In the genomic region with DNA sequence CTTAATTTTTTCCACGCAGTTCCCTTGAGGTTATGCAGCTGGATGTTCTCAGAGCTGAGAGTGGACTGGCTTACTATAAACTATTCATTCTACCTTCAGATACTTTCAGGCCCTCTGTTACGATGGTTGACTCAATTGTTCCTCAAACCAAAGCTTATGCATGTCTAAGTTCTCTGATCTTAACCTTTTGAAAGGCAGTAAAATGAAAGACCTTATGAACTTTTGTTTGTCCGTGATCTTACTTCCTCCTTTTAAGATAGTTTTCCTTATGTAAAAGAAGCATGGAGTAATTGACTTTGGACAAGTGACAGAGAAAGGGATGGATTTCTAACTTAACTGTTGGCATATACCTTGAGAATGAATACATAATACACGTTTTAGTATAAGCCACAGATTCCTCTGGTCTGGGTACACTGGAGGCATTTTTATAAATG, we compare ENCODE assay signal across 13 cellular contexts.
DNase-seq lines count a peak whose midpoint lies in the region; ATAC-seq, FAIRE-seq and TF ChIP-seq lines count a peak whose summit lies in the region.
"Had no signal": no experiment of that assay in that cellular context is flagged by ENCODE, and none has a peak within 500 bp of the region (broad histone marks: within the 10 kb centered on the region; RNA-seq: fewer than 3 reads in every experiment).

No MANE protein-coding gene starts in this region.

- H3K9me3 ChIP-seq in HUES48 (ENCODE audit: control insufficient read depth, insufficient read depth, low read length) (no peaks in the 10 kb centered on the region), skeletal muscle tissue (ENCODE audit: control insufficient read depth in 3 of 3, low read length in 3 of 3) (no peaks in the 10 kb centered on the region)
- H3K9me3 ChIP-seq: HAP-1 had no signal

- no peak for ATAC-seq in GM18861 (IDR thresholded peaks at IDR 0.05; ENCODE audit: unreplicated experiment)
- ATAC-seq in stimulated activated naive CD8-positive, alpha-beta T cell treated with anti-CD3 and anti-CD28 coated beads, Interleukin-15, amount 100 ng/mL, for 72 hours, result no peak
- ATAC-seq: T-helper 17 cell had no signal

- no peak overlapping the region for H3K4me3 Mint-ChIP-seq in mesothelial cell of epicardium
- H3K4me3 Mint-ChIP-seq in stimulated activated naive CD8-positive, alpha-beta T cell treated with anti-CD3 and anti-CD28 coated beads, Interleukin-15, amount 100 ng/mL, for 72 hours, result no peak overlapping the region
- H3K4me3 Mint-ChIP-seq: activated naive CD8-positive, alpha-beta T cell treated with anti-CD3 and anti-CD28 coated beads, Interleukin-2, amount 10 ng/mL, durations not matched to agents 7 days and 5 days; T-helper 17 cell had no signal

- peak overlapping the region; percentile 9; the same call in 1 of the 2 replicates for H3K4me3 ChIP-seq in HUES48 (ENCODE audit: low read depth, low read length)
- peak overlapping the region in 2 of 3 donors; percentile 5 to 24 for H3K4me3 ChIP-seq in skeletal muscle tissue (ENCODE audit: low read length in 3 of 3)
- H3K4me3 ChIP-seq: HAP-1 had no signal

- H3K36me3 Mint-ChIP-seq in mesothelial cell of epicardium, result no peaks in the 10 kb centered on the region
- H3K36me3 Mint-ChIP-seq: activated naive CD8-positive, alpha-beta T cell treated with anti-CD3 and anti-CD28 coated beads, Interleukin-2, amount 10 ng/mL, durations not matched to agents 7 days and 5 days had no signal

- no peaks in the 10 kb centered on the region for H3K27me3 ChIP-seq in HUES48 (ENCODE audit: control insufficient read depth, insufficient read depth, low read length)
- no peaks in the 10 kb centered on the region for H3K27me3 ChIP-seq in skeletal muscle tissue (ENCODE audit: control insufficient read depth in 3 of 3, insufficient read depth in 3 of 3, low read length in 3 of 3)

- H3K9ac ChIP-seq in HUES48 (ENCODE audit: low read depth, low read length) (no peak overlapping the region), skeletal muscle tissue (ENCODE audit: low read depth in 1 of 3, low read length in 3 of 3) (no peak overlapping the region)

- TF ChIP-seq CTCF in mesothelial cell of epicardium (IDR thresholded peaks at IDR 0.05; ENCODE audit: unreplicated experiment), result no peak

- H3K27ac ChIP-seq in HUES48 (ENCODE audit: low read depth, low read length) (no peak overlapping the region), skeletal muscle tissue (ENCODE audit: low read depth, low read length) (peak overlapping the region; percentile 69)

- peak; percentile 45 for FAIRE-seq in colon (lab: Jason Lieb, UNC)

- H3K4me1 Mint-ChIP-seq in mesothelial cell of epicardium, result peaks cover 79% of the 10 kb centered on the region
- no peaks in the 10 kb centered on the region for H3K4me1 Mint-ChIP-seq in stimulated activated naive CD8-positive, alpha-beta T cell treated with anti-CD3 and anti-CD28 coated beads, Interleukin-15, amount 100 ng/mL, for 72 hours
- H3K4me1 Mint-ChIP-seq: activated naive CD8-positive, alpha-beta T cell treated with anti-CD3 and anti-CD28 coated beads, Interleukin-2, amount 10 ng/mL, durations not matched to agents 7 days and 5 days; T-helper 17 cell had no signal

- H3K27me3 Mint-ChIP-seq in mesothelial cell of epicardium (ENCODE audit: low read depth), result no peaks in the 10 kb centered on the region
- no peaks in the 10 kb centered on the region for H3K27me3 Mint-ChIP-seq in stimulated activated naive CD8-positive, alpha-beta T cell treated with anti-CD3 and anti-CD28 coated beads, Interleukin-15, amount 100 ng/mL, for 72 hours

- DNase-seq in mesothelial cell of epicardium (ENCODE audit: low spot score in 2 of 2, unreplicated experiment in 2 of 2) (no peak), head of caudate nucleus (no peak)
- DNase-seq in stimulated activated naive CD4-positive, alpha-beta T cell (lab: John Stamatoyannopoulos, UW), result no peak
- no peak for DNase-seq in stimulated activated naive CD8-positive, alpha-beta T cell treated with anti-CD3 and anti-CD28 coated beads, Interleukin-15, amount 100 ng/mL, for 72 hours
- DNase-seq: activated naive CD8-positive, alpha-beta T cell treated with anti-CD3 and anti-CD28 coated beads, Interleukin-2, amount 10 ng/mL, durations not matched to agents 7 days and 5 days; cortex of kidney; NCI-H510A; T-helper 17 cell had no signal

- H3K4me1 ChIP-seq in HUES48 (ENCODE audit: control insufficient read depth, insufficient read depth, low read length) (peaks cover 16% of the 10 kb centered on the region), skeletal muscle tissue (ENCODE audit: control insufficient read depth in 3 of 3, insufficient read depth in 3 of 3, low read length in 3 of 3) (peaks cover 46 to 64% (median 55%) of the 10 kb centered on the region in 3 donors)

- H3K36me3 ChIP-seq in HUES48 (ENCODE audit: control insufficient read depth, insufficient read depth, low read length) (no peaks in the 10 kb centered on the region), skeletal muscle tissue (ENCODE audit: control insufficient read depth in 3 of 3, insufficient read depth in 3 of 3, low read length in 3 of 3) (no peaks in the 10 kb centered on the region)
- H3K36me3 ChIP-seq: HAP-1 had no signal

- H3K27ac Mint-ChIP-seq in mesothelial cell of epicardium, result peak overlapping the region; percentile 85
- H3K27ac Mint-ChIP-seq in stimulated activated naive CD8-positive, alpha-beta T cell treated with anti-CD3 and anti-CD28 coated beads, Interleukin-15, amount 100 ng/mL, for 72 hours, result no peak overlapping the region
- H3K27ac Mint-ChIP-seq: activated naive CD8-positive, alpha-beta T cell treated with anti-CD3 and anti-CD28 coated beads, Interleukin-2, amount 10 ng/mL, durations not matched to agents 7 days and 5 days; T-helper 17 cell had no signal

- H3K9me3 Mint-ChIP-seq in mesothelial cell of epicardium, result no peaks in the 10 kb centered on the region
- H3K9me3 Mint-ChIP-seq in stimulated activated naive CD8-positive, alpha-beta T cell treated with anti-CD3 and anti-CD28 coated beads, Interleukin-15, amount 100 ng/mL, for 72 hours, result no peaks in the 10 kb centered on the region
- H3K9me3 Mint-ChIP-seq: activated naive CD8-positive, alpha-beta T cell treated with anti-CD3 and anti-CD28 coated beads, Interleukin-2, amount 10 ng/mL, durations not matched to agents 7 days and 5 days had no signal

- intact Hi-C loops in head of caudate nucleus (cut with DNase I), result no loop called here
